ENCODE assay signal across 31 cellular contexts in genomic region chrX:7798327-7798726, GRCh38. TPM values are rescaled to one million over a fixed set of nuclear protein-coding genes. Genes with fewer than 3 reads are reported as not detected.
DNase-seq lines count a peak whose midpoint lies in the region; ATAC-seq, FAIRE-seq and TF ChIP-seq lines count a peak whose summit lies in the region.
"Had no signal": no experiment of that assay in that cellular context is flagged by ENCODE, and none has a peak within 500 bp of the region (broad histone marks: within the 10 kb centered on the region; RNA-seq: fewer than 3 reads in every experiment).

No MANE protein-coding gene starts in this region.

- H2BK20ac ChIP-seq in IMR-90 (ENCODE audit: low read depth, low read length) (no peak overlapping the region), H1 (ENCODE audit: low read length) (no peak overlapping the region)

- H3K4me2 ChIP-seq in IMR-90 (ENCODE audit: low read depth, low read length), result no peak overlapping the region
- H3K4me2 ChIP-seq in K562 (ENCODE audit: insufficient read depth, low read length), result no peak overlapping the region
- no peak overlapping the region for H3K4me2 ChIP-seq in H1 (ENCODE audit: insufficient read depth in 1 of 2, low read depth in 2 of 2, low read length in 2 of 2)
- H3K4me2 ChIP-seq: BLaER1 had no signal

- H2BK15ac ChIP-seq in IMR-90 (ENCODE audit: low read depth, low read length) (no peak overlapping the region), H1 (ENCODE audit: low read length) (no peak overlapping the region)

- H4K8ac ChIP-seq in IMR-90 (ENCODE audit: low read depth in 2 of 2, low read length in 2 of 2) (no peak overlapping the region), H1 (ENCODE audit: extremely low read depth, insufficient read depth, low read length) (no peak overlapping the region)

- H3K23ac ChIP-seq in IMR-90 (ENCODE audit: low read depth, low read length) (no peak overlapping the region), H1 (ENCODE audit: insufficient read length) (no peak overlapping the region)

- no peaks in the 10 kb centered on the region for H3K79me1 ChIP-seq in IMR-90 (ENCODE audit: low read depth in 1 of 2, low read length in 2 of 2)
- H3K79me1 ChIP-seq in H1 (ENCODE audit: low read depth, low read length), result no peaks in the 10 kb centered on the region

- POLR2A ChIA-PET in IMR-90 (lab: Charles Lee; ENCODE audit: unreplicated experiment), result no interaction called here
- POLR2A ChIA-PET in K562 (lab: Yijun Ruan, JAX), result no interaction called here
- POLR2A ChIA-PET in H1 (lab: Charles Lee; ENCODE audit: partially characterized antibody), result no interaction called here

- H3K27me3 ChIP-seq in IMR-90 (ENCODE audit: control insufficient read depth, insufficient read depth, low read length), result no peaks in the 10 kb centered on the region
- H3K27me3 ChIP-seq in K562 (ENCODE audit: control insufficient read depth in 2 of 2, insufficient read depth in 2 of 2, low read length in 2 of 2), result no peaks in the 10 kb centered on the region
- H3K27me3 ChIP-seq in H1 (replicated peaks in 1 of 4; ENCODE audit: control insufficient read depth in 3 of 4, extremely low read depth in 1 of 4, insufficient read depth in 3 of 4, low read length in 3 of 4), result no peaks in the 10 kb centered on the region
- H3K27me3 ChIP-seq: BE2C, BLaER1 had no signal

- in situ Hi-C loops in IMR-90 (cut with MboI; ENCODE audit: low sequenced_read_pairs), result no loop called here
- in situ Hi-C loops in K562 (cut with MboI), result no loop called here
- in situ Hi-C loops in GM13977 (cut with MboI; ENCODE audit: low pct_unique_long_range_greater_than_20kb, low sequenced_read_pairs, unreplicated experiment), result no loop called here

- FAIRE-seq in K562 (lab: Jason Lieb, UNC) (no peak), H1 (lab: Jason Lieb, UNC) (peak; percentile 7), islet of Langerhans (lab: Jason Lieb, UNC) (peak; percentile 66)
- FAIRE-seq: GM12878, GM12892, GM18507 had no signal

- TF ChIP-seq POLR2A in IMR-90 (IDR thresholded peaks at IDR 0.05; ENCODE audit: low read depth, low read length) (no peak), K562 (conservative IDR thresholded peaks at IDR 0.05) (no peak), H1 (IDR thresholded peaks at IDR 0.05; ENCODE audit: control extremely low read depth in 1 of 2, low read depth in 2 of 2, low read length in 2 of 2) (no peak)

- no peak overlapping the region for H4K5ac ChIP-seq in IMR-90 (ENCODE audit: low read depth, low read length)
- no peak overlapping the region for H4K5ac ChIP-seq in H1 (ENCODE audit: insufficient read length, low read depth, low read length)

- no peak overlapping the region for H3K14ac ChIP-seq in IMR-90 (replicated peaks; ENCODE audit: low read depth, low read length)
- no peak overlapping the region for H3K14ac ChIP-seq in H1 (ENCODE audit: insufficient read length)

- no peaks in the 10 kb centered on the region for H3K23me2 ChIP-seq in H1 (ENCODE audit: low read depth, low read length)

- BruUV-seq in IMR-90 (replicated peaks; lab: Mats Ljungman, UMichigan) (no TSS peak), K562 (replicated peaks; lab: Mats Ljungman, UMichigan) (no TSS peak)

- H3K18ac ChIP-seq in IMR-90 (ENCODE audit: low read depth, low read length) (no peak overlapping the region), H1 (ENCODE audit: extremely low read depth, low read length) (no peak overlapping the region)

- intact Hi-C loops in IMR-90 (cut with micrococcal nuclease) (no loop called here), K562 (cut with micrococcal nuclease) (no loop called here)

- no peak for TF ChIP-seq CTCF in IMR-90 (conservative IDR thresholded peaks at IDR 0.05; ENCODE audit: low read depth, low read length)
- TF ChIP-seq CTCF in K562 (IDR thresholded peaks at IDR 0.05 in 2 of 3, conservative IDR thresholded peaks at IDR 0.05 in 1 of 3; ENCODE audit: insufficient read depth in 2 of 3, low read depth in 1 of 3, low read length in 3 of 3), result no peak
- no peak for TF ChIP-seq CTCF in H1 (IDR thresholded peaks at IDR 0.05; ENCODE audit: control extremely low read depth in 1 of 3, insufficient read depth in 1 of 3, low read depth in 1 of 3, low read length in 3 of 3)
- TF ChIP-seq CTCF in GM13977 (IDR thresholded peaks at IDR 0.05; ENCODE audit: extremely low read depth, insufficient read depth, missing control alignments), result no peak

- H3K36me3 ChIP-seq in IMR-90 (ENCODE audit: control insufficient read depth, insufficient read depth, low read length), result no peaks in the 10 kb centered on the region
- H3K36me3 ChIP-seq in K562 (ENCODE audit: control insufficient read depth, insufficient read depth, low read length), result no peaks in the 10 kb centered on the region
- H3K36me3 ChIP-seq in H1 (ENCODE audit: control insufficient read depth in 2 of 4, insufficient read depth in 4 of 4, low read length in 3 of 4), result no peaks in the 10 kb centered on the region
- H3K36me3 ChIP-seq: BE2C, BLaER1 had no signal

- H2AK5ac ChIP-seq in IMR-90 (ENCODE audit: low read depth, low read length), result no peak overlapping the region
- H2AK5ac ChIP-seq in H1 (ENCODE audit: low read depth, low read length), result no peak overlapping the region

- H3K4ac ChIP-seq in IMR-90 (ENCODE audit: low read depth, low read length), result no peak overlapping the region
- no peak overlapping the region for H3K4ac ChIP-seq in H1 (replicated peaks; ENCODE audit: insufficient read length, low read depth, low read length)

- TF ChIP-seq RAD21 in IMR-90 (IDR thresholded peaks at IDR 0.05; ENCODE audit: low read length) (no peak), K562 (CRISPR knock-in tag; conservative IDR thresholded peaks at IDR 0.05 in 1 of 2, IDR thresholded peaks at IDR 0.05 in 1 of 2) (no peak), H1 (IDR thresholded peaks at IDR 0.05 in 1 of 2, conservative IDR thresholded peaks at IDR 0.05 in 1 of 2; ENCODE audit: low read depth in 2 of 2, low read length in 2 of 2) (no peak)

- H3K56ac ChIP-seq in IMR-90 (ENCODE audit: extremely low read depth, insufficient read depth, low read length) (no peak overlapping the region), H1 (replicated peaks; ENCODE audit: insufficient read length, low read depth, low read length) (no peak overlapping the region)

- no peak overlapping the region for H2AK9ac ChIP-seq in IMR-90 (replicated peaks; ENCODE audit: low read depth, low read length, poor library complexity)

- H2AFZ ChIP-seq in IMR-90 (replicated peaks; ENCODE audit: low read length, poor library complexity) (no peak overlapping the region), K562 (ENCODE audit: low read depth, low read length) (no peak overlapping the region), H1 (ENCODE audit: low read length) (no peak overlapping the region)

- H4K91ac ChIP-seq in IMR-90 (ENCODE audit: insufficient read depth, low read depth, low read length) (no peak overlapping the region), H1 (replicated peaks; ENCODE audit: insufficient read length, low read length) (no peak overlapping the region)

- H3K79me2 ChIP-seq in K562 (ENCODE audit: control insufficient read depth, insufficient read depth, low read length) (no peaks in the 10 kb centered on the region), H1 (ENCODE audit: control insufficient read depth in 1 of 2, insufficient read depth in 2 of 2, low read length in 2 of 2) (no peaks in the 10 kb centered on the region)

- ATAC-seq in IMR-90 (ENCODE audit: low read depth), result no peak
- no peak for ATAC-seq in K562
- no peak for ATAC-seq in GM19395 (IDR thresholded peaks at IDR 0.05; ENCODE audit: unreplicated experiment)
- ATAC-seq in GM19467 (IDR thresholded peaks at IDR 0.05; ENCODE audit: unreplicated experiment), result no peak
- ATAC-seq: GM12878 had no signal

- dilution Hi-C loops in IMR-90 (cut with HindIII; ENCODE audit: low sequenced_read_pairs, unreplicated experiment), result no loop called here

- H3K27ac ChIP-seq in IMR-90 (ENCODE audit: insufficient read depth, low read length) (no peak overlapping the region), K562 (ENCODE audit: extremely low read depth, low read depth, low read length) (no peak overlapping the region), H1 (ENCODE audit: low read depth, low read length) (no peak overlapping the region)
- H3K27ac ChIP-seq: BLaER1 had no signal

- H2BK12ac ChIP-seq in H1 (ENCODE audit: low read depth, low read length), result no peak overlapping the region

- WGBS in IMR-90 (ENCODE audit: extremely low coverage in 2 of 2, insufficient read length in 1 of 2), 2 experiments, result no CpG with 5 or more reads among the region's 2 CpGs
- WGBS in K562 (ENCODE audit: insufficient coverage, low coverage, missing lambda C conversion rate), result 0% methylated on average over 2 of the region's 2 CpGs
- WGBS in H1 (ENCODE audit: extremely low coverage in 1 of 2, insufficient coverage in 1 of 2, insufficient read length in 1 of 2, insufficient replicate concordance in 2 of 2, low coverage in 1 of 2, low lambda C conversion rate in 2 of 2, missing lambda C conversion rate in 1 of 2), 2 experiments, result 100% methylated on average over 2 of the region's 2 CpGs; no CpG with 5 or more reads in 1 of the 2 experiments

- H3K4me3 ChIP-seq in IMR-90 (ENCODE audit: insufficient read depth, low read depth, low read length) (no peak overlapping the region), K562 (no peak overlapping the region), H1 (ENCODE audit: extremely low read depth in 1 of 4, insufficient read depth in 2 of 4, low read depth in 3 of 4, low read length in 4 of 4) (no peak overlapping the region)
- H3K4me3 ChIP-seq: BLaER1, GM12878 had no signal

- H2BK5ac ChIP-seq in IMR-90 (ENCODE audit: low read depth, low read length, poor library complexity, severe bottlenecking), result no peak overlapping the region
- H2BK5ac ChIP-seq in H1 (ENCODE audit: low read depth, low read length), result no peak overlapping the region

- peaks cover 8% of the 10 kb centered on the region for H3K9me3 ChIP-seq in IMR-90 (ENCODE audit: control insufficient read depth, insufficient read depth, low read length)
- H3K9me3 ChIP-seq in K562 (replicated peaks; ENCODE audit: control insufficient read depth, insufficient read depth, low read depth, low read length), result no peaks in the 10 kb centered on the region
- H3K9me3 ChIP-seq in H1 (ENCODE audit: insufficient read depth in 2 of 2, low read depth in 1 of 2, low read length in 1 of 2), result no peaks in the 10 kb centered on the region
- H3K9me3 ChIP-seq: BE2C, BLaER1 had no signal

- CTCF ChIA-PET in IMR-90 (lab: Yijun Ruan, JAX) (no interaction called here), K562 (lab: Yijun Ruan, JAX; ENCODE audit: low intra/inter-chr PET ratio) (no interaction called here), H1 (lab: Charles Lee; ENCODE audit: partially characterized antibody) (no interaction called here)

- no peaks in the 10 kb centered on the region for H3K4me1 ChIP-seq in IMR-90 (ENCODE audit: control insufficient read depth, insufficient read depth, low read length)
- H3K4me1 ChIP-seq in K562 (replicated peaks in 1 of 2; ENCODE audit: control insufficient read depth in 2 of 2, insufficient read depth in 2 of 2, low read length in 2 of 2), result no peaks in the 10 kb centered on the region
- no peaks in the 10 kb centered on the region for H3K4me1 ChIP-seq in H1 (replicated peaks in 1 of 4; ENCODE audit: control insufficient read depth in 3 of 4, insufficient read depth in 4 of 4, low read length in 3 of 4)
- H3K4me1 ChIP-seq: BE2C had no signal

- DNase-seq in IMR-90 (no peak), K562 (ENCODE audit: extremely low read depth in 1 of 4, low spot score in 3 of 4) (no peak), H1 (ENCODE audit: low read depth in 1 of 2, low spot score in 2 of 2) (no peak), iPS-NIHi11 (ENCODE audit: low spot score) (no peak), GM13977 (ENCODE audit: low spot score) (no peak)
- DNase-seq: 8988T; ACHN; BE2C; C1 segment of cervical spinal cord; CD4-positive, alpha-beta memory T cell; CD4-positive, CD25-positive, alpha-beta regulatory T cell; CD8-positive, alpha-beta memory T cell; COR-L47; DMS 273 treated with DMSO at 0.1 percent for 48 hours; DMS153; DMS53; DMS79; DND-41; EL; GDM1 had no signal

- TF ChIP-seq EP300 in K562 (IDR thresholded peaks at IDR 0.05; ENCODE audit: low read length), result no peak
- no peak for TF ChIP-seq EP300 in H1 (IDR thresholded peaks at IDR 0.05; ENCODE audit: borderline replicate concordance in 1 of 2, low read depth in 2 of 2, low read length in 2 of 2)

- H3K9me1 ChIP-seq in IMR-90 (ENCODE audit: insufficient read depth, low read length) (no peaks in the 10 kb centered on the region), K562 (ENCODE audit: control insufficient read depth, insufficient read depth, low read length) (no peaks in the 10 kb centered on the region)

- H4K20me1 ChIP-seq in IMR-90 (ENCODE audit: insufficient read depth, low read length), result no peaks in the 10 kb centered on the region
- no peaks in the 10 kb centered on the region for H4K20me1 ChIP-seq in K562 (replicated peaks; ENCODE audit: control insufficient read depth, insufficient read depth, low read length)
- H4K20me1 ChIP-seq in H1 (replicated peaks in 1 of 2; ENCODE audit: control insufficient read depth in 1 of 2, insufficient read depth in 2 of 2, low read length in 2 of 2), result no peaks in the 10 kb centered on the region
- H4K20me1 ChIP-seq: BLaER1 had no signal

- no peak overlapping the region for H3K9ac ChIP-seq in IMR-90 (ENCODE audit: low read depth, low read length)
- H3K9ac ChIP-seq in K562 (ENCODE audit: insufficient read depth in 1 of 2, low read depth in 2 of 2, low read length in 2 of 2), result no peak overlapping the region
- no peak overlapping the region for H3K9ac ChIP-seq in H1 (replicated peaks in 1 of 4; ENCODE audit: extremely low read depth in 1 of 4, low read depth in 3 of 4, low read length in 3 of 4)
- H3K9ac ChIP-seq: BLaER1 had no signal

- no peak overlapping the region for H2BK120ac ChIP-seq in IMR-90 (ENCODE audit: low read depth, low read length)
- no peak overlapping the region for H2BK120ac ChIP-seq in H1 (replicated peaks; ENCODE audit: low read depth, low read length)

RNA-seq across cellular contexts. Expression of gene VCX, which starts 44.6 kb away (rescaled TPM):
- not detected in 2 replicates for total RNA-seq in IMR-90 (2012; rRNA removed)
- polyA plus RNA-seq in IMR-90 (2012; rRNA removed), result not detected in 2 replicates
- polyA plus RNA-seq in IMR-90 (2012; cell fraction: cytosol; rRNA removed), result not detected in 2 replicates
- polyA plus RNA-seq in IMR-90 (2012; cell fraction: nucleus; rRNA removed; ENCODE audit: low replicate concordance), result not detected in 2 replicates
- total RNA-seq in K562 (2011; cell fraction: chromatin; rRNA removed; ENCODE audit: low replicate concordance), result 0.53 and 0.76 TPM in 2 replicates
- 2.2 TPM in 1 of 2 replicates, not detected in the other for total RNA-seq in K562 (2011; cell fraction: nucleolus; rRNA removed)
- 0.95 and 1.4 TPM in 2 replicates for total RNA-seq in K562 (2011; cell fraction: nucleoplasm; rRNA removed)
- 13.6 and 17.8 TPM in 2 replicates for total RNA-seq in K562 (2014; rRNA removed)
- total RNA-seq in K562 (2014; rRNA removed; fragmentation: Illumina TruSeq; extraction: Trizol), result 13.5 and 17.3 TPM in 2 replicates
- 29.0 and 35.3 TPM in 2 replicates for total RNA-seq in K562 (2015; rRNA removed; fragmentation: Illumina TruSeq; extraction: Trizol)
- 9.0 and 11.9 TPM in 2 replicates for total RNA-seq in K562 (2021)
- 1.9 and 4.3 TPM in 2 replicates for polyA plus RNA-seq in K562 (2011; rRNA removed)
- 0.99 and 2.5 TPM in 2 replicates for polyA plus RNA-seq in K562 (2011; cell fraction: cytosol; rRNA removed)
- 1.0 and 1.6 TPM in 2 replicates for polyA plus RNA-seq in K562 (2011; cell fraction: nucleus; rRNA removed)
- 28.4 and 32.1 TPM in 2 replicates for polyA plus RNA-seq in K562 (2012)
- 6.0 and 8.0 TPM in 2 replicates for polyA plus RNA-seq in K562 (2014; fragmentation: Illumina TruSeq; extraction: Trizol)
- under 1 TPM; 0.83 to 0.87 TPM for polyA plus RNA-seq in K562 (2014; fragmentation: Nextera tagmentation; extraction: Ambion mirVana)
- 9.5 and 9.8 TPM in 2 replicates for polyA plus RNA-seq in K562 (2014; rRNA removed)
- polyA minus RNA-seq in K562 (2011; rRNA and poly(A)+ RNA removed), result 3.9 and 9.0 TPM in 2 replicates
- polyA minus RNA-seq in K562 (2011; cell fraction: cytosol; rRNA and poly(A)+ RNA removed), result 3.2 TPM in 1 of 2 replicates, not detected in the other
- polyA minus RNA-seq in K562 (2011; cell fraction: nucleus; rRNA and poly(A)+ RNA removed), result 0.56 and 0.67 TPM in 2 replicates
- not detected in 2 replicates for total RNA-seq in H1 (2021; fragmentation: NEBNext Ultra II Directional; extraction: Animal tissue kit (Norgen Biotek cat#: 25700))
- 0.22 TPM in 1 of 2 replicates, not detected in the other for polyA plus RNA-seq in H1 (2011; rRNA removed)
- 0.53 TPM for polyA plus RNA-seq in H1 (2011; cell fraction: cytosol; rRNA removed)
- polyA plus RNA-seq in H1 (2011; cell fraction: nucleus; rRNA removed), result 2.2 TPM
- polyA plus RNA-seq in H1 (2012, experiment 1 of 2), result 0.78 to 0.91 TPM (median 0.89 TPM) in 3 of 4 replicates, not detected in the other
- polyA plus RNA-seq in H1 (2012, experiment 2 of 2), result 0.35 TPM
- polyA plus RNA-seq in H1 (2013, experiment 1 of 2), result 0.41 TPM
- polyA plus RNA-seq in H1 (2013, experiment 2 of 2), result 0.20 TPM
- 0.24 TPM in 1 of 2 replicates, not detected in the other for polyA minus RNA-seq in H1 (2011; rRNA and poly(A)+ RNA removed)
- polyA minus RNA-seq in H1 (2011; cell fraction: cytosol; rRNA and poly(A)+ RNA removed), result not detected
- polyA minus RNA-seq in H1 (2011; cell fraction: nucleus; rRNA and poly(A)+ RNA removed), result not detected
- total RNA-seq: A673; CD4-positive, alpha-beta memory T cell; CD4-positive, CD25-positive, alpha-beta regulatory T cell; CD8-positive, alpha-beta memory T cell; G401 had no signal
- polyA plus RNA-seq: AG04450; CD14-positive monocyte; CD4-positive, alpha-beta memory T cell; CD4-positive, CD25-positive, alpha-beta regulatory T cell; CD8-positive, alpha-beta memory T cell had no signal
